ENCODE assay signal across 9 cellular contexts in the genomic region with DNA sequence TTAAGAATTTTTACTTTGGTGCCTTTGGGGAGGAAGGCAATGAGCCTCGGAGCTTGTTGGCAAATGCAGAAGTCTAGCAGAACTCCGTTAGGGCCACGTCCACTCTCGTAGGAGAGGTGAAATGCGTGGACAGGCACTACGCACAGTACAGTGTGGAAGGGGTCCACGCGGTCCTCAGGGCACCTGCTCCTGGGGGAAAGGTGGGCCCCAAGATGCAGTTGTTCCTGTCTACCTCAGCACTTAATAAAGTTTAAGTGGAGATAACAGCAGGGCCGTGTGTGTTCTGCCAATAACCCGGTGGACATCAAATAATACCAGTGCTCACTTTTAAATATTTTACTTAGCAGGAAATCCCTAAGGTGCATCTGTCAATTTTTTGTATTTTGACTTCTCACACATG. TPM values are rescaled to one million over a fixed set of nuclear protein-coding genes. Genes with fewer than 3 reads are reported as not detected.
A peak's percentile ranks its signal among the peaks of the same experiment; 100 is the strongest.
DNase-seq lines count a peak whose midpoint lies in the region; ATAC-seq, FAIRE-seq and TF ChIP-seq lines count a peak whose summit lies in the region.
"Had no signal": no experiment of that assay in that cellular context is flagged by ENCODE, and none has a peak within 500 bp of the region (broad histone marks: within the 10 kb centered on the region; RNA-seq: fewer than 3 reads in every experiment).

No MANE protein-coding gene starts in this region.

- ATAC-seq in left cardiac atrium = no peak
- no peak for ATAC-seq in K562
- no peak for ATAC-seq in GM18861 (IDR thresholded peaks at IDR 0.05; ENCODE audit: unreplicated experiment)

- no peak for TF ChIP-seq RAD21 in K562 (CRISPR knock-in tag; conservative IDR thresholded peaks at IDR 0.05 in 1 of 2, IDR thresholded peaks at IDR 0.05 in 1 of 2)

- H3K79me2 ChIP-seq in K562 (ENCODE audit: control insufficient read depth, insufficient read depth, low read length) (peaks cover 8% of the 10 kb centered on the region; the same call in 2 of the 3 replicates), mesendoderm (ENCODE audit: control insufficient read depth, insufficient read depth, low read length) (peaks cover 25% of the 10 kb centered on the region)

- TF ChIP-seq EP300 in K562 (IDR thresholded peaks at IDR 0.05; ENCODE audit: low read length) = no peak

- intact Hi-C loops in left cardiac atrium (cut with DNase I) = loop anchor here in 1 of 2 donors (5.0 kb wide), 1 partner anchor 100 kb away; the partner anchor contains the start of gene CAPN15
- intact Hi-C loops in K562 (cut with micrococcal nuclease) = loop anchor here (10.0 kb wide), 1 partner anchor 58 kb away; no protein-coding TSS in a partner anchor
- intact Hi-C loops in vagina (cut with DNase I) = no loop called here

- H4K8ac ChIP-seq in mesendoderm (ENCODE audit: low read depth, low read length) = no peak overlapping the region

- H3K79me1 ChIP-seq in mesendoderm (ENCODE audit: low read length) = peaks cover 16% of the 10 kb centered on the region

- H3K56ac ChIP-seq in mesendoderm (ENCODE audit: low read length) = peak overlapping the region; percentile 84

- no peak overlapping the region for H2BK120ac ChIP-seq in mesendoderm (ENCODE audit: low read depth, low read length)

- peaks cover 0 to 39% of the 10 kb centered on the region in 2 donors for H3K4me1 ChIP-seq in right atrium auricular region
- H3K4me1 ChIP-seq in K562 (replicated peaks in 1 of 2; ENCODE audit: control insufficient read depth in 2 of 2, insufficient read depth in 2 of 2, low read length in 2 of 2) = peaks cover 12 to 40% of the 10 kb centered on the region in 2 experiments; a peak in 3 of 5 replicates
- H3K4me1 ChIP-seq in mesendoderm (ENCODE audit: control insufficient read depth, low read depth, low read length) = no peaks in the 10 kb centered on the region
- H3K4me1 ChIP-seq in vagina = peaks cover 47% of the 10 kb centered on the region

- WGBS in K562 (ENCODE audit: insufficient coverage, low coverage, missing lambda C conversion rate) = 68% methylated on average over 9 of the region's 10 CpGs
- no CpG with 5 or more reads among the region's 10 CpGs for WGBS in mesendoderm (ENCODE audit: extremely low coverage, insufficient coverage, low lambda C conversion rate)

- no peak overlapping the region for H3K9ac ChIP-seq in K562 (ENCODE audit: insufficient read depth in 1 of 2, low read depth in 2 of 2, low read length in 2 of 2)
- H3K9ac ChIP-seq in mesendoderm (ENCODE audit: low read length) = peak overlapping the region; percentile 65

- no peak for DNase-seq in right atrium auricular region (ENCODE audit: low spot score)
- no peak for DNase-seq in left cardiac atrium
- no peak for DNase-seq in K562 (ENCODE audit: extremely low read depth in 1 of 4, low spot score in 3 of 4)
- DNase-seq in mesendoderm = no peak
- no peak for DNase-seq in vagina (ENCODE audit: extremely low spot score in 2 of 2)
- DNase-seq in NOMO-1 treated with dmso at 0.1 percent for 144 hours (lab: John Stamatoyannopoulos, UW; ENCODE audit: unreplicated experiment) = no peak
- DNase-seq in central memory CD4-positive, alpha-beta T cell = no peak

- no peaks in the 10 kb centered on the region for H3K9me1 ChIP-seq in K562 (ENCODE audit: control insufficient read depth, insufficient read depth, low read length)

- no peaks in the 10 kb centered on the region for H4K20me1 ChIP-seq in K562 (replicated peaks; ENCODE audit: control insufficient read depth, insufficient read depth, low read length)

- H3K9me3 ChIP-seq in right atrium auricular region (no peaks in the 10 kb centered on the region), K562 (replicated peaks; ENCODE audit: control insufficient read depth, insufficient read depth, low read depth, low read length) (no peaks in the 10 kb centered on the region), vagina (no peaks in the 10 kb centered on the region)
- H3K9me3 ChIP-seq: SJSA1 had no signal

- H3K27me3 ChIP-seq in right atrium auricular region (no peaks in the 10 kb centered on the region), K562 (ENCODE audit: control insufficient read depth in 2 of 2, insufficient read depth in 2 of 2, low read length in 2 of 2) (no peaks in the 10 kb centered on the region), mesendoderm (ENCODE audit: insufficient read depth, low read length, poor library complexity) (peaks cover 7% of the 10 kb centered on the region), vagina (no peaks in the 10 kb centered on the region)
- H3K27me3 ChIP-seq: SJSA1 had no signal

- in situ Hi-C loops in K562 (cut with MboI) = no loop called here

- H3K4me3 ChIP-seq in right atrium auricular region (peak overlapping the region; percentile 71 to 73), K562 (no peak overlapping the region), mesendoderm (ENCODE audit: low read length) (no peak overlapping the region), vagina (peak overlapping the region; percentile 41 to 58)

- no peak overlapping the region for H3K4ac ChIP-seq in mesendoderm (ENCODE audit: low read depth, low read length)

- H3K18ac ChIP-seq in mesendoderm (ENCODE audit: low read length) = no peak overlapping the region

- H3K36me3 ChIP-seq in right atrium auricular region (no peaks in the 10 kb centered on the region), K562 (ENCODE audit: control insufficient read depth, insufficient read depth, low read length) (no peaks in the 10 kb centered on the region; the same call in 2 of the 3 replicates), mesendoderm (ENCODE audit: control insufficient read depth, insufficient read depth, low read length) (no peaks in the 10 kb centered on the region), vagina (no peaks in the 10 kb centered on the region)

- no peak overlapping the region for H2AK5ac ChIP-seq in mesendoderm (ENCODE audit: low read length)

- BruUV-seq in K562 (replicated peaks; lab: Mats Ljungman, UMichigan) = TSS peak; percentile 76

- H3K23ac ChIP-seq in mesendoderm (ENCODE audit: low read length) = no peak overlapping the region

- FAIRE-seq in K562 (lab: Jason Lieb, UNC) = no peak

- H3K4me2 ChIP-seq in K562 (ENCODE audit: insufficient read depth, low read length) = peak overlapping the region; percentile 69; the same call in 1 of the 2 replicates
- H3K4me2 ChIP-seq in mesendoderm (ENCODE audit: low read length) = peak overlapping the region; percentile 73

- no peak overlapping the region for H4K5ac ChIP-seq in mesendoderm (ENCODE audit: low read length)

- H2BK5ac ChIP-seq in mesendoderm (ENCODE audit: low read length) = no peak overlapping the region

- TF ChIP-seq CTCF in right atrium auricular region (IDR thresholded peaks at IDR 0.05) (no peak), K562 (IDR thresholded peaks at IDR 0.05 in 2 of 3, conservative IDR thresholded peaks at IDR 0.05 in 1 of 3; ENCODE audit: insufficient read depth in 2 of 3, low read depth in 1 of 3, low read length in 3 of 3) (no peak), vagina (IDR thresholded peaks at IDR 0.05) (no peak)

- no peak overlapping the region for H2AFZ ChIP-seq in K562 (ENCODE audit: low read depth, low read length)

- TF ChIP-seq POLR2A in K562 (conservative IDR thresholded peaks at IDR 0.05) (no peak), vagina (IDR thresholded peaks at IDR 0.05) (no peak)

- H2BK15ac ChIP-seq in mesendoderm (replicated peaks; ENCODE audit: low read depth) = no peak overlapping the region

- POLR2A ChIA-PET in K562 (lab: Yijun Ruan, JAX) = no interaction called here

- H3K27ac ChIP-seq in right atrium auricular region (peak overlapping the region; percentile 51 to 81), K562 (ENCODE audit: extremely low read depth, low read depth, low read length) (no peak overlapping the region), mesendoderm (ENCODE audit: low read depth, low read length) (no peak overlapping the region), vagina (no peak overlapping the region)
- H3K27ac ChIP-seq: SJSA1 had no signal

- CTCF ChIA-PET in K562 (lab: Yijun Ruan, JAX; ENCODE audit: low intra/inter-chr PET ratio) = no interaction called here

RNA-seq across cellular contexts. Expression of gene RAB11FIP3, which starts 1.8 kb away (rescaled TPM):
- total RNA-seq in right atrium auricular region (10 to 100 TPM; 19.9 to 43.8 TPM), left cardiac atrium (10 to 100 TPM; 24.2 to 38.1 TPM), K562 (2014; rRNA removed) (6.5 and 7.2 TPM in 2 replicates), K562 (2014; rRNA removed; fragmentation: Illumina TruSeq; extraction: Trizol) (2.6 and 4.3 TPM in 2 replicates), K562 (2015; rRNA removed; fragmentation: Illumina TruSeq; extraction: Trizol) (5.3 and 5.9 TPM in 2 replicates), K562 (2021) (10.5 and 13.1 TPM in 2 replicates), vagina (36.6 TPM)
- total RNA-seq in K562 (2011; cell fraction: chromatin; rRNA removed; ENCODE audit: low replicate concordance) = 31.6 and 47.9 TPM in 2 replicates
- total RNA-seq in K562 (2011; cell fraction: nucleolus; rRNA removed) = 20.2 and 23.6 TPM in 2 replicates
- total RNA-seq in K562 (2011; cell fraction: nucleoplasm; rRNA removed) = 13.9 and 17.7 TPM in 2 replicates
- polyA plus RNA-seq in K562 (2011; rRNA removed) (2.7 and 3.1 TPM in 2 replicates), K562 (2014; fragmentation: Illumina TruSeq; extraction: Trizol) (4.3 and 7.0 TPM in 2 replicates), K562 (2014; fragmentation: Nextera tagmentation; extraction: Ambion mirVana) (under 1 TPM; 0.46 TPM), K562 (2014; rRNA removed) (5.2 and 10.7 TPM in 2 replicates)
- polyA plus RNA-seq in K562 (2011; cell fraction: cytosol; rRNA removed) = 2.2 and 3.4 TPM in 2 replicates
- polyA plus RNA-seq in K562 (2011; cell fraction: nucleus; rRNA removed) = 8.8 and 12.6 TPM in 2 replicates
- polyA plus RNA-seq in K562 (2012) = 8.4 and 12.7 TPM in 2 replicates
- 1.9 and 2.8 TPM in 2 replicates for polyA minus RNA-seq in K562 (2011; rRNA and poly(A)+ RNA removed)
- 4.1 and 5.0 TPM in 2 replicates for polyA minus RNA-seq in K562 (2011; cell fraction: cytosol; rRNA and poly(A)+ RNA removed)
- 3.8 and 4.4 TPM in 2 replicates for polyA minus RNA-seq in K562 (2011; cell fraction: nucleus; rRNA and poly(A)+ RNA removed)
- polyA plus RNA-seq in mesendoderm (2013, experiment 1 of 2) = 14.0 TPM
- polyA plus RNA-seq in mesendoderm (2013, experiment 2 of 2) = 14.5 TPM

RNA-seq across cellular contexts. Expression of gene DECR2, which starts 25.6 kb away (rescaled TPM):
- total RNA-seq in right atrium auricular region (10 to 100 TPM; 10.6 to 18.7 TPM), left cardiac atrium (10 to 100 TPM in 1 of 2 donors, 1 to 10 TPM in 1; 8.9 to 15.9 TPM), K562 (2014; rRNA removed) (16.8 and 18.4 TPM in 2 replicates), K562 (2014; rRNA removed; fragmentation: Illumina TruSeq; extraction: Trizol) (3.2 and 5.6 TPM in 2 replicates), K562 (2015; rRNA removed; fragmentation: Illumina TruSeq; extraction: Trizol) (10.3 and 10.6 TPM in 2 replicates), K562 (2021) (22.9 and 23.1 TPM in 2 replicates), vagina (17.9 TPM)
- total RNA-seq in K562 (2011; cell fraction: chromatin; rRNA removed; ENCODE audit: low replicate concordance) = 27.0 and 84.4 TPM in 2 replicates
- 49.9 and 50.8 TPM in 2 replicates for total RNA-seq in K562 (2011; cell fraction: nucleolus; rRNA removed)
- 40.5 and 41.6 TPM in 2 replicates for total RNA-seq in K562 (2011; cell fraction: nucleoplasm; rRNA removed)
- polyA plus RNA-seq in K562 (2011; rRNA removed) (13.9 and 21.6 TPM in 2 replicates), K562 (2014; fragmentation: Illumina TruSeq; extraction: Trizol) (6.9 and 13.4 TPM in 2 replicates), K562 (2014; fragmentation: Nextera tagmentation; extraction: Ambion mirVana) (1 to 10 TPM; 1.0 to 2.1 TPM), K562 (2014; rRNA removed) (31.9 and 33.1 TPM in 2 replicates)
- 22.5 and 45.9 TPM in 2 replicates for polyA plus RNA-seq in K562 (2011; cell fraction: cytosol; rRNA removed)
- polyA plus RNA-seq in K562 (2011; cell fraction: nucleus; rRNA removed) = 71.0 and 103 TPM in 2 replicates
- 18.3 and 22.5 TPM in 2 replicates for polyA plus RNA-seq in K562 (2012)
- polyA minus RNA-seq in K562 (2011; rRNA and poly(A)+ RNA removed) = 1.9 and 3.6 TPM in 2 replicates
- 7.8 and 10.6 TPM in 2 replicates for polyA minus RNA-seq in K562 (2011; cell fraction: cytosol; rRNA and poly(A)+ RNA removed)
- polyA minus RNA-seq in K562 (2011; cell fraction: nucleus; rRNA and poly(A)+ RNA removed) = 10.1 and 11.2 TPM in 2 replicates
- polyA plus RNA-seq in mesendoderm (2013, experiment 1 of 2) = 10.0 TPM
- 9.9 TPM for polyA plus RNA-seq in mesendoderm (2013, experiment 2 of 2)

RNA-seq across cellular contexts. Expression of gene NME4, which starts 30.3 kb away (rescaled TPM):
- total RNA-seq in right atrium auricular region (10 to 100 TPM; 45.4 to 45.8 TPM), left cardiac atrium (10 to 100 TPM; 45.3 to 71.1 TPM), K562 (2014; rRNA removed) (211 and 255 TPM in 2 replicates), K562 (2014; rRNA removed; fragmentation: Illumina TruSeq; extraction: Trizol) (50.2 and 61.5 TPM in 2 replicates), K562 (2015; rRNA removed; fragmentation: Illumina TruSeq; extraction: Trizol) (145 and 151 TPM in 2 replicates), K562 (2021) (189 and 206 TPM in 2 replicates), vagina (88.6 TPM)
- 39.0 and 108 TPM in 2 replicates for total RNA-seq in K562 (2011; cell fraction: chromatin; rRNA removed; ENCODE audit: low replicate concordance)
- 83.4 and 88.0 TPM in 2 replicates for total RNA-seq in K562 (2011; cell fraction: nucleolus; rRNA removed)
- 67.1 and 101 TPM in 2 replicates for total RNA-seq in K562 (2011; cell fraction: nucleoplasm; rRNA removed)
- polyA plus RNA-seq in K562 (2011; rRNA removed) (139 and 160 TPM in 2 replicates), K562 (2014; fragmentation: Illumina TruSeq; extraction: Trizol) (135 and 223 TPM in 2 replicates), K562 (2014; fragmentation: Nextera tagmentation; extraction: Ambion mirVana) (10 to 100 TPM; 15.4 to 17.5 TPM), K562 (2014; rRNA removed) (264 and 339 TPM in 2 replicates)
- 277 and 663 TPM in 2 replicates for polyA plus RNA-seq in K562 (2011; cell fraction: cytosol; rRNA removed)
- 165 and 221 TPM in 2 replicates for polyA plus RNA-seq in K562 (2011; cell fraction: nucleus; rRNA removed)
- polyA plus RNA-seq in K562 (2012) = 211 and 279 TPM in 2 replicates
- polyA minus RNA-seq in K562 (2011; rRNA and poly(A)+ RNA removed) = 23.2 and 37.8 TPM in 2 replicates
- 60.9 and 70.8 TPM in 2 replicates for polyA minus RNA-seq in K562 (2011; cell fraction: cytosol; rRNA and poly(A)+ RNA removed)
- 32.2 and 35.7 TPM in 2 replicates for polyA minus RNA-seq in K562 (2011; cell fraction: nucleus; rRNA and poly(A)+ RNA removed)
- 248 TPM for polyA plus RNA-seq in mesendoderm (2013, experiment 1 of 2)
- 246 TPM for polyA plus RNA-seq in mesendoderm (2013, experiment 2 of 2)

RNA-seq across cellular contexts. Expression of gene PGAP6, which starts 45.5 kb away (rescaled TPM):
- total RNA-seq in right atrium auricular region (10 to 100 TPM; 34.0 to 41.1 TPM), left cardiac atrium (10 to 100 TPM; 27.3 to 33.5 TPM), K562 (2014; rRNA removed) (43.4 and 66.6 TPM in 2 replicates), K562 (2014; rRNA removed; fragmentation: Illumina TruSeq; extraction: Trizol) (3.8 and 8.9 TPM in 2 replicates), K562 (2015; rRNA removed; fragmentation: Illumina TruSeq; extraction: Trizol) (35.9 and 39.3 TPM in 2 replicates), K562 (2021) (49.8 and 50.2 TPM in 2 replicates), vagina (38.3 TPM)
- 56.2 and 231 TPM in 2 replicates for total RNA-seq in K562 (2011; cell fraction: chromatin; rRNA removed; ENCODE audit: low replicate concordance)
- total RNA-seq in K562 (2011; cell fraction: nucleolus; rRNA removed) = 229 and 238 TPM in 2 replicates
- 112 and 118 TPM in 2 replicates for total RNA-seq in K562 (2011; cell fraction: nucleoplasm; rRNA removed)
- polyA plus RNA-seq in K562 (2011; rRNA removed) (41.7 and 73.2 TPM in 2 replicates), K562 (2014; fragmentation: Illumina TruSeq; extraction: Trizol) (20.0 and 53.1 TPM in 2 replicates), K562 (2014; fragmentation: Nextera tagmentation; extraction: Ambion mirVana) (1 to 10 TPM in 1 of 2 experiments, under 1 TPM in 1; 0.45 to 1.3 TPM), K562 (2014; rRNA removed) (46.2 and 50.1 TPM in 2 replicates)
- 113 and 177 TPM in 2 replicates for polyA plus RNA-seq in K562 (2011; cell fraction: cytosol; rRNA removed)
- polyA plus RNA-seq in K562 (2011; cell fraction: nucleus; rRNA removed) = 157 and 271 TPM in 2 replicates
- 62.5 and 85.8 TPM in 2 replicates for polyA plus RNA-seq in K562 (2012)
- polyA minus RNA-seq in K562 (2011; rRNA and poly(A)+ RNA removed) = 25.0 and 47.0 TPM in 2 replicates
- 43.0 and 54.1 TPM in 2 replicates for polyA minus RNA-seq in K562 (2011; cell fraction: cytosol; rRNA and poly(A)+ RNA removed)
- polyA minus RNA-seq in K562 (2011; cell fraction: nucleus; rRNA and poly(A)+ RNA removed) = 40.1 and 42.9 TPM in 2 replicates
- 41.6 TPM for polyA plus RNA-seq in mesendoderm (2013, experiment 1 of 2)
- polyA plus RNA-seq in mesendoderm (2013, experiment 2 of 2) = 46.4 TPM

RNA-seq across cellular contexts. Expression of gene MRPL28, which starts 57.0 kb away (rescaled TPM):
- total RNA-seq in right atrium auricular region = 10 to 100 TPM; 89.0 to 90.3 TPM
- total RNA-seq in left cardiac atrium = 10 to 100 TPM; 63.2 to 63.4 TPM
- total RNA-seq in K562 (2011; cell fraction: chromatin; rRNA removed; ENCODE audit: low replicate concordance) = 23.4 and 64.3 TPM in 2 replicates
- total RNA-seq in K562 (2011; cell fraction: nucleolus; rRNA removed) = 75.9 and 80.4 TPM in 2 replicates
- total RNA-seq in K562 (2011; cell fraction: nucleoplasm; rRNA removed) = 40.5 and 50.3 TPM in 2 replicates
- 323 and 344 TPM in 2 replicates for total RNA-seq in K562 (2014; rRNA removed)
- 54.8 and 63.1 TPM in 2 replicates for total RNA-seq in K562 (2014; rRNA removed; fragmentation: Illumina TruSeq; extraction: Trizol)
- total RNA-seq in K562 (2015; rRNA removed; fragmentation: Illumina TruSeq; extraction: Trizol) = 157 and 167 TPM in 2 replicates
- total RNA-seq in K562 (2021) = 175 and 183 TPM in 2 replicates
- 152 and 181 TPM in 2 replicates for polyA plus RNA-seq in K562 (2011; rRNA removed)
- 215 and 452 TPM in 2 replicates for polyA plus RNA-seq in K562 (2011; cell fraction: cytosol; rRNA removed)
- 114 and 165 TPM in 2 replicates for polyA plus RNA-seq in K562 (2011; cell fraction: nucleus; rRNA removed)
- 108 and 172 TPM in 2 replicates for polyA plus RNA-seq in K562 (2012)
- 219 and 232 TPM in 2 replicates for polyA plus RNA-seq in K562 (2014; fragmentation: Illumina TruSeq; extraction: Trizol)
- 10 to 100 TPM in 1 of 2 experiments, 1 to 10 TPM in 1; 2.5 to 22.9 TPM for polyA plus RNA-seq in K562 (2014; fragmentation: Nextera tagmentation; extraction: Ambion mirVana)
- 306 and 314 TPM in 2 replicates for polyA plus RNA-seq in K562 (2014; rRNA removed)
- 49.7 and 74.3 TPM in 2 replicates for polyA minus RNA-seq in K562 (2011; rRNA and poly(A)+ RNA removed)
- 48.1 and 65.9 TPM in 2 replicates for polyA minus RNA-seq in K562 (2011; cell fraction: cytosol; rRNA and poly(A)+ RNA removed)
- 23.4 and 31.5 TPM in 2 replicates for polyA minus RNA-seq in K562 (2011; cell fraction: nucleus; rRNA and poly(A)+ RNA removed)
- 85.5 TPM for polyA plus RNA-seq in mesendoderm (2013, experiment 1 of 2)
- 86.9 TPM for polyA plus RNA-seq in mesendoderm (2013, experiment 2 of 2)
- total RNA-seq in vagina = 96.5 TPM

Comparison
In these comparisons a context has a peak if more than half of its experiments do, and no peak if none do; other contexts are left out.
1. H3K27ac ChIP-seq: peak in right atrium auricular region (2 of 2); none in K562 (single experiment), mesendoderm (single experiment) and vagina (single experiment).
2. H3K4me3 ChIP-seq: peak in right atrium auricular region (2 of 2) and vagina (2 of 2); none in K562 (single experiment) and mesendoderm (single experiment).